Comparison of ENCODE assay signal across 30 cellular contexts in genomic region chr3:185986201-185986600, GRCh38. TPM values are rescaled to one million over a fixed set of nuclear protein-coding genes. Genes with fewer than 3 reads are reported as not detected.
DNase-seq lines count a peak whose midpoint lies in the region; ATAC-seq and TF ChIP-seq lines count a peak whose summit lies in the region.
"Had no signal": no experiment of that assay in that cellular context is flagged by ENCODE, and none has a peak within 500 bp of the region (broad histone marks: within the 10 kb centered on the region; RNA-seq: fewer than 3 reads in every experiment).

No MANE protein-coding gene starts in this region.

- H3K4me2 ChIP-seq in PC-9: no peak overlapping the region

- POLR2A ChIA-PET in PC-9 (lab: Charles Lee; ENCODE audit: unreplicated experiment): no interaction called here
- POLR2A ChIA-PET in activated CD8-positive, alpha-beta T cell treated with anti-CD3 and anti-CD28 coated beads, Interleukin-2, amount 10 ng/mL, durations not matched to agents 7 days and 5 days (lab: Charles Lee): no interaction called here

- ATAC-seq in memory B cell (ENCODE audit: low read depth): no peak
- ATAC-seq in activated CD8-positive, alpha-beta T cell treated with anti-CD3 and anti-CD28 coated beads, Interleukin-2, amount 10 ng/mL, durations not matched to agents 7 days and 5 days: no peak
- ATAC-seq: activated T-helper 17 cell treated with anti-CD3 and anti-CD28 coated beads, Interleukin-2, amount 50 U/mL, for 72 hours; HCT116; heart right ventricle; left cardiac atrium; psoas muscle had no signal

- H3K9me2 ChIP-seq in PC-9 (ENCODE audit: insufficient read depth): no peaks in the 10 kb centered on the region

- peak overlapping the region; percentile 9 for H3K4me3 Mint-ChIP-seq in memory B cell
- no peak overlapping the region for H3K4me3 Mint-ChIP-seq in activated CD8-positive, alpha-beta T cell treated with anti-CD3 and anti-CD28 coated beads, Interleukin-2, amount 10 ng/mL, durations not matched to agents 7 days and 5 days
- H3K4me3 Mint-ChIP-seq: activated CD4-positive, alpha-beta T cell treated with anti-CD3 and anti-CD28 coated beads, Interleukin-2, amount 10 ng/mL, durations not matched to agents 7 days and 5 days; activated naive CD4-positive, alpha-beta T cell treated with anti-CD3 and anti-CD28 coated beads, Interleukin-2, amount 50 U/mL, for 24 hours; activated T-helper 17 cell treated with anti-CD3 and anti-CD28 coated beads, Interleukin-2, amount 50 U/mL, for 72 hours; stimulated activated naive CD8-positive, alpha-beta T cell treated with anti-CD3 and anti-CD28 coated beads, Interleukin-15, Interleukin-2, amounts not matched to agents 100 ng/mL and 50 ng/mL, for 24 hours had no signal

- H3K36me3 Mint-ChIP-seq in memory B cell: no peaks in the 10 kb centered on the region
- no peaks in the 10 kb centered on the region for H3K36me3 Mint-ChIP-seq in activated CD8-positive, alpha-beta T cell treated with anti-CD3 and anti-CD28 coated beads, Interleukin-2, amount 10 ng/mL, durations not matched to agents 7 days and 5 days (ENCODE audit: low read depth)
- H3K36me3 Mint-ChIP-seq: activated naive CD4-positive, alpha-beta T cell treated with anti-CD3 and anti-CD28 coated beads, Interleukin-2, amount 50 U/mL, for 24 hours had no signal

- no peaks in the 10 kb centered on the region for H3K9me3 Mint-ChIP-seq in memory B cell
- H3K9me3 Mint-ChIP-seq in activated CD8-positive, alpha-beta T cell treated with anti-CD3 and anti-CD28 coated beads, Interleukin-2, amount 10 ng/mL, durations not matched to agents 7 days and 5 days (ENCODE audit: insufficient read depth): no peaks in the 10 kb centered on the region
- H3K9me3 Mint-ChIP-seq: activated CD4-positive, alpha-beta T cell treated with anti-CD3 and anti-CD28 coated beads, Interleukin-2, amount 10 ng/mL, durations not matched to agents 7 days and 5 days; activated naive CD4-positive, alpha-beta T cell treated with anti-CD3 and anti-CD28 coated beads, Interleukin-2, amount 50 U/mL, for 24 hours; activated T-helper 17 cell treated with anti-CD3 and anti-CD28 coated beads, Interleukin-2, amount 50 U/mL, for 72 hours; stimulated activated naive CD8-positive, alpha-beta T cell treated with anti-CD3 and anti-CD28 coated beads, Interleukin-15, Interleukin-2, amounts not matched to agents 100 ng/mL and 50 ng/mL, for 24 hours had no signal

- H3K9me3 ChIP-seq in PC-9 (ENCODE audit: insufficient read depth, low read depth): no peaks in the 10 kb centered on the region
- H3K9me3 ChIP-seq: BE2C, heart right ventricle, psoas muscle had no signal

- CTCF ChIA-PET in PC-9 (lab: Charles Lee): no interaction called here
- CTCF ChIA-PET in activated CD8-positive, alpha-beta T cell treated with anti-CD3 and anti-CD28 coated beads, Interleukin-2, amount 10 ng/mL, durations not matched to agents 7 days and 5 days (lab: Charles Lee): interaction anchor here (1.2 to 1.8 kb wide), 2 partner anchors 554 kb away, joined by 3 to 8 read pairs; no protein-coding TSS in a partner anchor

- H3K27ac ChIP-seq in PC-9: no peak overlapping the region
- H3K27ac ChIP-seq: 22Rv1, heart right ventricle, psoas muscle, VCaP had no signal

- no peak overlapping the region for H2AFZ ChIP-seq in PC-9

- no peak for TF ChIP-seq CTCF in PC-9 (conservative IDR thresholded peaks at IDR 0.05)

- intact Hi-C loops in posterior cingulate gyrus (cut with DNase I) (no loop called here), PC-9 (cut with micrococcal nuclease; ENCODE audit: unreplicated experiment) (loop anchor here (10.0 kb wide), 1 partner anchor 1729 kb away; no protein-coding TSS in a partner anchor)

- H3K27ac Mint-ChIP-seq in memory B cell: no peak overlapping the region
- H3K27ac Mint-ChIP-seq in activated CD8-positive, alpha-beta T cell treated with anti-CD3 and anti-CD28 coated beads, Interleukin-2, amount 10 ng/mL, durations not matched to agents 7 days and 5 days: no peak overlapping the region
- H3K27ac Mint-ChIP-seq: activated CD4-positive, alpha-beta T cell treated with anti-CD3 and anti-CD28 coated beads, Interleukin-2, amount 10 ng/mL, durations not matched to agents 7 days and 5 days; activated naive CD4-positive, alpha-beta T cell treated with anti-CD3 and anti-CD28 coated beads, Interleukin-2, amount 50 U/mL, for 24 hours; activated T-helper 17 cell treated with anti-CD3 and anti-CD28 coated beads, Interleukin-2, amount 50 U/mL, for 72 hours; stimulated activated naive CD8-positive, alpha-beta T cell treated with anti-CD3 and anti-CD28 coated beads, Interleukin-15, Interleukin-2, amounts not matched to agents 100 ng/mL and 50 ng/mL, for 24 hours had no signal

- H3K4me1 ChIP-seq in PC-9 (replicated peaks; ENCODE audit: insufficient read depth): no peaks in the 10 kb centered on the region
- H3K4me1 ChIP-seq: BE2C, psoas muscle had no signal

- no peaks in the 10 kb centered on the region for H3K27me3 Mint-ChIP-seq in memory B cell
- peaks cover 6% of the 10 kb centered on the region for H3K27me3 Mint-ChIP-seq in activated CD8-positive, alpha-beta T cell treated with anti-CD3 and anti-CD28 coated beads, Interleukin-2, amount 10 ng/mL, durations not matched to agents 7 days and 5 days (ENCODE audit: low read depth)

- peaks cover 22% of the 10 kb centered on the region for H3F3A ChIP-seq in PC-9 (ENCODE audit: insufficient read depth, low read depth)

- H3K79me2 ChIP-seq in PC-9 (ENCODE audit: low read depth): no peaks in the 10 kb centered on the region

- peaks cover 20% of the 10 kb centered on the region for H4K20me1 ChIP-seq in PC-9 (ENCODE audit: insufficient read depth)

- H3K4me3 ChIP-seq in PC-9: no peak overlapping the region
- H3K4me3 ChIP-seq: heart right ventricle, psoas muscle had no signal

- no TSS peak for BruUV-seq in PC-9 (replicated peaks; lab: Mats Ljungman, UMichigan)

- H3K4me1 Mint-ChIP-seq in memory B cell: peaks cover 2% of the 10 kb centered on the region
- peaks cover 4% of the 10 kb centered on the region for H3K4me1 Mint-ChIP-seq in activated CD8-positive, alpha-beta T cell treated with anti-CD3 and anti-CD28 coated beads, Interleukin-2, amount 10 ng/mL, durations not matched to agents 7 days and 5 days (ENCODE audit: low read depth)

- no peaks in the 10 kb centered on the region for H3K36me3 ChIP-seq in PC-9 (ENCODE audit: low read depth)
- H3K36me3 ChIP-seq: BE2C, heart right ventricle had no signal

- no peaks in the 10 kb centered on the region for H3K27me3 ChIP-seq in PC-9 (ENCODE audit: insufficient read depth, low read depth)
- H3K27me3 ChIP-seq: BE2C had no signal

- peak; percentile 15 to 25 for DNase-seq in NCI-H2081 (lab: John Stamatoyannopoulos, UW)
- DNase-seq in NCI-H2081 treated with DMSO at 0.1 percent for 48 hours (lab: John Stamatoyannopoulos, UW): no peak
- peak; percentile 64 for DNase-seq in ELF-1 (ENCODE audit: low read depth, low spot score)
- peak; percentile 39 to 56 for DNase-seq in SHP77 (lab: John Stamatoyannopoulos, UW)
- DNase-seq in memory B cell (ENCODE audit: low spot score in 2 of 2): no peak
- no peak for DNase-seq in posterior cingulate gyrus
- no peak for DNase-seq in PC-9
- DNase-seq in activated CD8-positive, alpha-beta T cell treated with anti-CD3 and anti-CD28 coated beads, Interleukin-2, amount 10 ng/mL, durations not matched to agents 7 days and 5 days: no peak
- DNase-seq: activated CD4-positive, alpha-beta T cell treated with anti-CD3 and anti-CD28 coated beads, Interleukin-2, amount 10 ng/mL, durations not matched to agents 7 days and 5 days; anterior cingulate cortex; BE2C; DMS79 treated with DMSO at 0.1 percent for 48 hours; effector CD8-positive, alpha-beta T cell; foreskin melanocyte; heart right ventricle; left cardiac atrium; NCI-H1694; NCI-H2171 treated with DMSO at 0.1 percent for 48 hours; NCI-H524 treated with DMSO at 0.1 percent for 48 hours; NK-92 treated with Interleukin-12 subunit alpha and Interleukin-12 subunit beta, amount 100 ng/mL, for 24 hours; psoas muscle; Right ventricle myocardium superior; SW 1271; T-helper 9 cell had no signal

RNA-seq across cellular contexts. Expression of gene TRA2B, which starts 48.4 kb away (rescaled TPM):
- total RNA-seq in PC-9 (2021): 117 and 158 TPM in 2 replicates
- total RNA-seq in activated CD8-positive, alpha-beta T cell treated with anti-CD3 and anti-CD28 coated beads, Interleukin-2, amount 10 ng/mL, durations not matched to agents 7 days and 5 days: 100 to 1,000 TPM; 271 to 277 TPM

Comparison
In these comparisons a context has a peak if more than half of its experiments do, and no peak if none do; other contexts are left out.
1. DNase-seq: peak in NCI-H2081 (2 of 2), ELF-1 (single experiment) and SHP77 (2 of 2); none in NCI-H2081 treated with DMSO at 0.1 percent for 48 hours (single experiment), memory B cell (0 of 2), posterior cingulate gyrus (0 of 10), PC-9 (0 of 2) and activated CD8-positive, alpha-beta T cell treated with anti-CD3 and anti-CD28 coated beads, Interleukin-2, amount 10 ng/mL, durations not matched to agents 7 days and 5 days (single experiment).